ENCODE assay signal across 16 cellular contexts in the genomic region with DNA sequence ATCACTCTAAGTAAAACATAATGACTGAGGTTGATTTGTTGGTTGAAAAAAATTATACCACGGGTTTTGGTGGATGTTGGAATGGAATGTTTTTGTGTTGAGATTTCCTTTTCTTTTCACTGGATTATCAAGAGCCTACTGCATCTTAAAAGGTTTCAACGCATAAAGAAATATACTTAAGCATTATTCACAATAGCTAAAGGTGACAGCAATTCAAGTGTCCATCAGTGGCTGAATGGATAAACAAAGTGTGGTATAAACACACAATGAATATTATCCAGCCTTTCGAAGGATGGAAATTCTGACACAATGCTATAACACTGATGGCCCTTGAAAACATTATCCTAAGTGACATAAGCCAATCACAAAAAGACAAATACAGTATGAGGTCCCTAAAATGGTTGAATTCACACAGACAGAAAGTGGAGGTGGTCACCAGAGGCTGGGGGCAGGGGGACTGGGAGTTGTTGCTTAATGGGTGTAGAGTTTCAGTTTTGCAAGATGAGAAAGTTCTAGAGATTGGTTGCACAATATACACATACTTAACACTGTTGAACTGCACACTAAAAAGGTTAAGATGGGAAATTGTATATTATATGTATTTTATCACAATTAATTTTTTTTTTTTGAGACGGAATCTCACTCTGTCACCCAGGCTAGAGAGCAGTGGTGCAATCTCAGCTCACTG.
DNase-seq lines count a peak whose midpoint lies in the region; ATAC-seq and TF ChIP-seq lines count a peak whose summit lies in the region.
"Had no signal": no experiment of that assay in that cellular context is flagged by ENCODE, and none has a peak within 500 bp of the region (broad histone marks: within the 10 kb centered on the region; RNA-seq: fewer than 3 reads in every experiment).

No MANE protein-coding gene starts in this region.

- ATAC-seq in gastrocnemius medialis: peak in 1 of 2 donors; percentile 50
- ATAC-seq in activated CD4-positive, CD25-positive, alpha-beta regulatory T cell treated with anti-CD3 and anti-CD28 coated beads, Interleukin-2, amount 50 U/mL, for 24 hours: no peak

- no peaks in the 10 kb centered on the region for H3K79me1 ChIP-seq in H9 (ENCODE audit: insufficient read depth, low read depth, low read length, poor library complexity, severe bottlenecking)

- no peak overlapping the region for H2BK20ac ChIP-seq in H9 (ENCODE audit: low read depth, low read length, poor library complexity, severe bottlenecking)

- TF ChIP-seq CTCF in H9 (conservative IDR thresholded peaks at IDR 0.05) (no peak), fibroblast of pulmonary artery (IDR thresholded peaks at IDR 0.05; ENCODE audit: low read length, missing control alignments) (no peak), gastrocnemius medialis (IDR thresholded peaks at IDR 0.05 in 4 of 5, conservative IDR thresholded peaks at IDR 0.05 in 1 of 5) (no peak), lower leg skin (IDR thresholded peaks at IDR 0.05) (no peak)

- no peaks in the 10 kb centered on the region for H3K79me2 ChIP-seq in H9 (ENCODE audit: insufficient read depth, low read length)

- H3K9ac ChIP-seq in H9 (ENCODE audit: extremely low read depth, insufficient read length, low read length) (no peak overlapping the region), adipocyte (ENCODE audit: low read length) (peak overlapping the region; percentile 68)
- H3K9ac ChIP-seq: BLaER1 had no signal

- H2BK120ac ChIP-seq in H9 (ENCODE audit: low read depth, low read length, poor library complexity, severe bottlenecking): no peak overlapping the region

- H3K4me2 ChIP-seq in H9 (ENCODE audit: insufficient read depth, insufficient read length, low read length): no peak overlapping the region

- H3K4me3 ChIP-seq in adipocyte (ENCODE audit: low read length): peak overlapping the region; percentile 14
- no peak overlapping the region for H3K4me3 ChIP-seq in fibroblast of pulmonary artery (replicated peaks; ENCODE audit: low read depth, low read length)
- no peak overlapping the region for H3K4me3 ChIP-seq in gastrocnemius medialis
- H3K4me3 ChIP-seq in lower leg skin (ENCODE audit: low read depth, poor library complexity, severe bottlenecking): no peak overlapping the region
- H3K4me3 ChIP-seq: BLaER1, breast epithelium, pancreas had no signal

- no peak overlapping the region for H3K4me3 Mint-ChIP-seq in H9
- H3K4me3 Mint-ChIP-seq: activated CD4-positive, alpha-beta memory T cell treated with anti-CD3 and anti-CD28 coated beads for 36 hours; memory B cell had no signal

- 100% methylated on average over 1 of the region's 4 CpGs for WGBS in H9 (ENCODE audit: extremely low coverage, insufficient read length, low lambda C conversion rate)
- WGBS in lower leg skin, 2 donors: 85% methylated on average over 4 of the region's 4 CpGs

- intact Hi-C loops in gastrocnemius medialis (cut with DNase I; ENCODE audit: low total_unique reads): no loop called here
- intact Hi-C loops in lower leg skin (cut with DNase I; ENCODE audit: low total_unique reads): no loop called here

- no peak overlapping the region for H3K18ac ChIP-seq in H9 (ENCODE audit: insufficient read length, low read depth, low read length)

- H3K27me3 Mint-ChIP-seq in H9 (ENCODE audit: low read depth): no peaks in the 10 kb centered on the region
- H3K27me3 Mint-ChIP-seq: activated CD4-positive, alpha-beta memory T cell treated with anti-CD3 and anti-CD28 coated beads for 36 hours had no signal

- H3K4ac ChIP-seq in H9 (ENCODE audit: low read depth, low read length): no peak overlapping the region

- H3K9me3 ChIP-seq in H9 (ENCODE audit: control insufficient read depth, low read depth, low read length) (no peaks in the 10 kb centered on the region), adipocyte (ENCODE audit: control insufficient read depth, low read length) (no peaks in the 10 kb centered on the region), gastrocnemius medialis (no peaks in the 10 kb centered on the region)
- H3K9me3 ChIP-seq: breast epithelium, pancreas had no signal

- H3K23ac ChIP-seq in H9 (ENCODE audit: insufficient read length, low read depth, low read length): no peak overlapping the region

- H3K27me3 ChIP-seq in H9 (ENCODE audit: insufficient read depth, low read length) (no peaks in the 10 kb centered on the region), adipocyte (replicated peaks; ENCODE audit: control insufficient read depth, insufficient read depth, low read length) (no peaks in the 10 kb centered on the region), gastrocnemius medialis (no peaks in the 10 kb centered on the region)
- H3K27me3 ChIP-seq: BLaER1, breast epithelium, pancreas had no signal

- no peaks in the 10 kb centered on the region for H3K23me2 ChIP-seq in H9 (ENCODE audit: insufficient read length, low read depth, low read length, poor library complexity, severe bottlenecking)

- peak overlapping the region in 2 of 3 experiments; percentile 5 to 49; a peak in 1 of 7 replicates for H3K27ac Mint-ChIP-seq in H9
- H3K27ac Mint-ChIP-seq: activated CD4-positive, alpha-beta memory T cell treated with anti-CD3 and anti-CD28 coated beads for 36 hours; memory B cell had no signal

- H3T11ph ChIP-seq in H9 (ENCODE audit: low read length): no peak overlapping the region

- no peak overlapping the region for H4K8ac ChIP-seq in H9 (replicated peaks; ENCODE audit: insufficient read length, low read depth, low read length)

- H3K4me1 ChIP-seq in H9 (ENCODE audit: insufficient read depth, low read length) (no peaks in the 10 kb centered on the region), adipocyte (ENCODE audit: control insufficient read depth, insufficient read depth, low read length) (peaks cover 70% of the 10 kb centered on the region), gastrocnemius medialis (peaks cover 0 to 20% of the 10 kb centered on the region in 2 donors)
- H3K4me1 ChIP-seq: breast epithelium had no signal

- H3K36me3 ChIP-seq in adipocyte (ENCODE audit: control insufficient read depth, insufficient read depth, low read length, severe bottlenecking): peaks cover 57% of the 10 kb centered on the region
- H3K36me3 ChIP-seq in gastrocnemius medialis: peaks cover 0 to 23% of the 10 kb centered on the region in 2 donors
- H3K36me3 ChIP-seq: breast epithelium had no signal

- TF ChIP-seq POLR2A in gastrocnemius medialis (IDR thresholded peaks at IDR 0.05) (no peak), lower leg skin (IDR thresholded peaks at IDR 0.05) (no peak)

- H2BK5ac ChIP-seq in H9 (ENCODE audit: insufficient read length, low read length): no peak overlapping the region

- no peak overlapping the region for H2BK12ac ChIP-seq in H9 (ENCODE audit: insufficient read length, low read depth, low read length)

- no peaks in the 10 kb centered on the region for H4K20me1 ChIP-seq in H9 (ENCODE audit: control insufficient read depth, insufficient read depth, insufficient read length)
- H4K20me1 ChIP-seq: BLaER1 had no signal

- H4K5ac ChIP-seq in H9 (ENCODE audit: insufficient read length, low read depth, low read length): no peak overlapping the region

- peaks cover 3 to 6% of the 10 kb centered on the region in 2 experiments for H3K4me1 Mint-ChIP-seq in H9

- no peak overlapping the region for H3K14ac ChIP-seq in H9 (ENCODE audit: insufficient read depth, low read length)

- DNase-seq in H9 (no peak), adipocyte (ENCODE audit: low read depth) (peak; percentile 77), fibroblast of pulmonary artery (ENCODE audit: low read depth) (peak; percentile 55), gastrocnemius medialis (no peak), NCI-H146 treated with DMSO at 0.1 percent for 48 hours (lab: John Stamatoyannopoulos, UW; ENCODE audit: unreplicated experiment) (no peak), lower leg skin (ENCODE audit: low spot score in 2 of 2) (no peak), retina (no peak)
- DNase-seq: activated CD4-positive, alpha-beta memory T cell treated with anti-CD3 and anti-CD28 coated beads for 36 hours; NCI-H1417; NCI-H524 treated with DMSO at 0.1 percent for 48 hours; pancreas had no signal

- no peak overlapping the region for H4K91ac ChIP-seq in H9 (ENCODE audit: insufficient read length, low read depth, low read length)

- no peaks in the 10 kb centered on the region for H3K36me3 Mint-ChIP-seq in H9 (ENCODE audit: insufficient read depth in 1 of 3, low read depth in 3 of 3)
- H3K36me3 Mint-ChIP-seq: activated CD4-positive, alpha-beta memory T cell treated with anti-CD3 and anti-CD28 coated beads for 36 hours; memory B cell had no signal

- in situ Hi-C loops in gastrocnemius medialis (cut with MboI; ENCODE audit: low sequenced_read_pairs in 4 of 4): loop anchor here in 1 of 4 donors (25.0 kb wide), 1 partner anchor 100 kb away; no protein-coding TSS in a partner anchor

- no peaks in the 10 kb centered on the region for H3K9me3 Mint-ChIP-seq in H9
- H3K9me3 Mint-ChIP-seq: activated CD4-positive, alpha-beta memory T cell treated with anti-CD3 and anti-CD28 coated beads for 36 hours; memory B cell had no signal

- H3K56ac ChIP-seq in H9 (ENCODE audit: insufficient read length, low read depth, low read length): no peak overlapping the region

- H2AK5ac ChIP-seq in H9 (ENCODE audit: insufficient read length, low read length): no peak overlapping the region

- H3K27ac ChIP-seq in H9 (ENCODE audit: insufficient read length, low read depth, low read length): no peak overlapping the region
- peak overlapping the region; percentile 44 to 57 (median 52) for H3K27ac ChIP-seq in gastrocnemius medialis
- H3K27ac ChIP-seq: epithelial cell of prostate, pancreas had no signal

- H2AFZ ChIP-seq in H9 (ENCODE audit: low read length): no peak overlapping the region

- H2BK15ac ChIP-seq in H9 (ENCODE audit: low read depth, low read length): no peak overlapping the region

Comparison
In these comparisons a context has a peak if more than half of its experiments do, and no peak if none do; other contexts are left out.
1. DNase-seq: peak in adipocyte (single experiment) and fibroblast of pulmonary artery (single experiment); none in H9 (single experiment), gastrocnemius medialis (0 of 2), NCI-H146 treated with DMSO at 0.1 percent for 48 hours (single experiment), lower leg skin (0 of 2) and retina (single experiment).